In the genomic region with DNA sequence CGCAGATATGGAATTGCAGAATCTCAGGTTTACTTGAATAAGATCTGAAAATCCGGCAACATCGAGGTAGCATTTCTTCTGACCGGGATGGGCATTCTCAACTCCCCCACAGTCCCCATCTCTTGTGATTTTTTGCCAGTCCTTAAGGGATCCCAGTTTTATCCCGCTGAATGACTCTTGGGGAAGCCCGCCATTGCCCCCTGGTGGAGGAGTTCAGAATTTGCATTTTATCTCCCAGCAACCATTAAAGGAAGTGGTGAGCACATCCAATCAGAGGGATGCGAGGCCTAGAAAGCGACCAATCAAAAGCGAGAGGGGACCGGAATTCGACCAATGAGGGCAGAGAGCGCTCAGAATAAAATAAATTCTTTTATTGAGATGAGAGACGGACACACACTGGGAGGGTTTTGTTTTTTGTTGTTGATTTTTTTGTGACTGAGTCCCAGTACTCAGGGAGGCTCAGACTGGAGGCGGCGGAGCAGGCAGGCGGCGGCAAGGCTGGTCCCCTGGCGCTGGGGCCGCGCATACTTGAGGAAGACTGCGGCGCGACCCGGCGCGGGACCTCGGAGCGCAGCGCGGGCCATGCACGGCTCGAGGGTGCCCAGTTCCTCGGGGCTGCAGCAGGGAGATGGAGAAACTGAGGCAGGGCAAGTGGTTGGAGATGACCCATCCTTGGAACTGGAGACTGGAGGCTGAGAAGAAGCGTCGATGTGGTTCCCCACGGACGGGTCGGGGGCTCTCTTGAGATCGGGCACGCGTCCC, we compare ENCODE assay signal across 8 cellular contexts. TPM values are rescaled to one million over a fixed set of nuclear protein-coding genes. Genes with fewer than 3 reads are reported as not detected.
A peak's percentile ranks its signal among the peaks of the same experiment; 100 is the strongest.
DNase-seq lines count a peak whose midpoint lies in the region; ATAC-seq and TF ChIP-seq lines count a peak whose summit lies in the region.

No MANE protein-coding gene starts in this region.

- H3K9me3 Mint-ChIP-seq in central memory CD8-positive, alpha-beta T cell: peaks cover 6% of the 10 kb centered on the region

- POLR2A ChIA-PET in BJ (lab: Charles Lee): no interaction called here

- CTCF ChIA-PET in BJ (lab: Yijun Ruan, JAX): interaction anchor here (0.8 to 1.5 kb wide), 4 partner anchors 8 to 338 kb away, joined by 3 to 8 read pairs (median 3); no protein-coding TSS in a partner anchor

- peaks cover 25% of the 10 kb centered on the region for H3K4me1 Mint-ChIP-seq in central memory CD8-positive, alpha-beta T cell

- ATAC-seq in HG02759 (IDR thresholded peaks at IDR 0.05; ENCODE audit: unreplicated experiment) (peak; percentile 45), HG03442 (IDR thresholded peaks at IDR 0.05; ENCODE audit: unreplicated experiment) (no peak)
- peak; percentile 90 for ATAC-seq in central memory CD8-positive, alpha-beta T cell (replicated peaks; ENCODE audit: extremely low read depth, poor library complexity, severe bottlenecking)

- H3K36me3 ChIP-seq in BJ (ENCODE audit: control insufficient read depth, insufficient read depth, low read length): no peaks in the 10 kb centered on the region

- H3K27ac Mint-ChIP-seq in central memory CD8-positive, alpha-beta T cell (ENCODE audit: low read depth): peak overlapping the region; percentile 61

- H3K27me3 Mint-ChIP-seq in central memory CD8-positive, alpha-beta T cell: peaks cover 70% of the 10 kb centered on the region

- no peak overlapping the region for H3K4me3 ChIP-seq in BJ (ENCODE audit: low read depth, low read length)

- H3K4me3 Mint-ChIP-seq in central memory CD8-positive, alpha-beta T cell: peak overlapping the region; percentile 57

- peaks cover 13% of the 10 kb centered on the region for H3K36me3 Mint-ChIP-seq in central memory CD8-positive, alpha-beta T cell (ENCODE audit: insufficient read depth)

- DNase-seq in BJ (ENCODE audit: low read depth) (peak; percentile 62), NCI-H524 (lab: John Stamatoyannopoulos, UW) (peak; percentile 95), kidney glomerular epithelial cell (lab: John Stamatoyannopoulos, UW) (peak; percentile 91)
- DNase-seq in activated CD4-positive, alpha-beta T cell treated with anti-CD3 and anti-CD28 coated beads for 1 hour: peak; percentile 53
- peak; percentile 58 to 73 for DNase-seq in central memory CD8-positive, alpha-beta T cell (ENCODE audit: low spot score in 2 of 2)
- peak; percentile 67 to 68 for DNase-seq in stimulated activated CD4-positive, alpha-beta T cell treated with anti-CD3 and anti-CD28 coated beads, Interleukin-2, amount 100 ng/mL, for 48 hours

- peak; percentile 86 for TF ChIP-seq CTCF in BJ (IDR thresholded peaks at IDR 0.05; ENCODE audit: insufficient read depth, low read depth, low read length)

- peaks cover 6% of the 10 kb centered on the region for H3K27me3 ChIP-seq in BJ (ENCODE audit: control insufficient read depth, insufficient read depth, low read length)

RNA-seq across cellular contexts. Expression of a gene that starts 3.9 kb away (rescaled TPM):
- not detected in 2 replicates for polyA plus RNA-seq in BJ (2011; rRNA removed)
- not detected in 2 replicates for polyA minus RNA-seq in BJ (2011; rRNA and poly(A)+ RNA removed)

RNA-seq across cellular contexts. Expression of a gene that starts 4.5 kb away (rescaled TPM):
- 0.06 and 0.17 TPM in 2 replicates for polyA plus RNA-seq in BJ (2011; rRNA removed)
- 0.09 TPM in 1 of 2 replicates, not detected in the other for polyA minus RNA-seq in BJ (2011; rRNA and poly(A)+ RNA removed)

RNA-seq across cellular contexts. Expression of a gene that starts 30.8 kb away (rescaled TPM):
- polyA plus RNA-seq in BJ (2011; rRNA removed): 3.6 and 3.7 TPM in 2 replicates
- 4.8 and 8.3 TPM in 2 replicates for polyA minus RNA-seq in BJ (2011; rRNA and poly(A)+ RNA removed)
